24 cellular contexts compared by ENCODE assay signal in the genomic region with DNA sequence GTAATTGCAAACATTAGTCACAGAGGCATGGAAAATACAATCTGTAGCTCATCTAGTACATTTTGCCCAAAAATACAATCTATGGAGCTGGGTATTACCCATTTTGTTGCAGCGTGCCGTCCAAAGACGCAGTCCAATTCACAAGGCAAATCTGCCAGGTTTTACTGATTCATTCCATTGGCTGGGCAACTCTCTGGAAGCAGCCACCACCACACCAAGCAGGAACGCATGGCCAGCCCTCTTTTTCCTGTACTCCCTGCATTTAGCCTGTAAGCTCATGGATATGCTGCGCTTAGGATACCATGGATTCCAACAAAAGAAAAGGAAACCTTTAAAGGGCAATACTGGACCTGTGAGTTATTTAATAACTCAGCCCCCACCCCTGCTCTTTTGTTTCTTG.
"Had no signal": no experiment of that assay in that cellular context is flagged by ENCODE, and none has a peak within 500 bp of the region (broad histone marks: within the 10 kb centered on the region; RNA-seq: fewer than 3 reads in every experiment).

No MANE protein-coding gene starts in this region.

- H3K9me3 ChIP-seq: left ventricle myocardium inferior, pancreas, prostate gland, sigmoid colon, spleen, transverse colon, upper lobe of left lung, vagina had no signal

- DNase-seq: islet precursor cell; left ventricle myocardium inferior; mesendoderm; naive B cell; natural killer cell; nephron progenitor cell; pancreas; retina; sigmoid colon; small intestine; spleen; stimulated activated CD4-positive, alpha-beta T cell treated with anti-CD3 and anti-CD28 coated beads, Interleukin-1b, Interleukin-23, amount 100 ng/mL, for 48 hours; stimulated activated CD4-positive, alpha-beta T cell treated with anti-CD3 and anti-CD28 coated beads, Interleukin-2, amount 100 ng/mL, for 48 hours; stimulated activated CD4-positive, alpha-beta T cell treated with anti-CD3 and anti-CD28 coated beads, Interleukin-4, amount 100 ng/mL, for 4 hours; stimulated activated CD8-positive, alpha-beta memory T cell treated with anti-CD3 and anti-CD28 coated beads, Interleukin-4, amount 100 ng/mL, for 48 hours; stimulated activated naive CD4-positive, alpha-beta T cell treated with Interleukin-2 at 50 U/mL for 16 hours; stimulated activated naive CD8-positive, alpha-beta T cell treated with anti-CD3 and anti-CD28 coated beads, Interleukin-15, amount 100 ng/mL, for 72 hours; substantia nigra; transverse colon; upper lobe of left lung had no signal

- H3K4me1 ChIP-seq: left ventricle myocardium inferior, pancreas, prostate gland had no signal

- H3K36me3 ChIP-seq: left ventricle myocardium inferior, pancreas, prostate gland, sigmoid colon, spleen, transverse colon, upper lobe of left lung, vagina had no signal

- H3K4me3 ChIP-seq: left ventricle myocardium inferior, lung, pancreas, prostate gland, sigmoid colon, spleen, transverse colon, vagina had no signal

- ATAC-seq: natural killer cell; stimulated activated memory B cell treated with anti-CD40 and anti-IgM and Interleukin-4, amounts not matched to agents 10 μg/mL and 1 μg/mL and 100 μg/mL, for 72 hours; stimulated activated naive CD8-positive, alpha-beta T cell treated with anti-CD3 and anti-CD28 coated beads, Interleukin-15, amount 100 ng/mL, for 72 hours had no signal

- H3K27me3 ChIP-seq: sigmoid colon, vagina had no signal

- H3K27ac ChIP-seq: left ventricle myocardium inferior, pancreas, prostate gland, sigmoid colon, spleen, transverse colon, upper lobe of left lung, vagina had no signal
